Comparison of ENCODE assay signal across 9 cellular contexts in genomic region chr3:74883690-74884089, GRCh38.
DNase-seq lines count a peak whose midpoint lies in the region; ATAC-seq and TF ChIP-seq lines count a peak whose summit lies in the region.
"Had no signal": no experiment of that assay in that cellular context is flagged by ENCODE, and none has a peak within 500 bp of the region (broad histone marks: within the 10 kb centered on the region; RNA-seq: fewer than 3 reads in every experiment).

No MANE protein-coding gene starts in this region.

- H3K36me3 ChIP-seq in sigmoid colon (no peaks in the 10 kb centered on the region), osteoblast (ENCODE audit: insufficient read depth, low read length) (no peaks in the 10 kb centered on the region)

- H4K20me1 ChIP-seq in osteoblast (ENCODE audit: insufficient read depth, low read length): no peaks in the 10 kb centered on the region

- WGBS in sigmoid colon, 2 donors: 78 to 80% methylated on average over 2 of the region's 2 CpGs

- TF ChIP-seq CTCF in GM20000 (IDR thresholded peaks at IDR 0.05; ENCODE audit: extremely low read depth, missing control alignments): peak; percentile 2
- no peak for TF ChIP-seq CTCF in sigmoid colon (IDR thresholded peaks at IDR 0.05)
- no peak for TF ChIP-seq CTCF in osteoblast (IDR thresholded peaks at IDR 0.05; ENCODE audit: extremely low read depth, low read depth, low read length)

- no peak overlapping the region for H3K4me2 ChIP-seq in osteoblast (ENCODE audit: insufficient read depth, low read length)

- no peak overlapping the region for H3K4me3 ChIP-seq in sigmoid colon
- H3K4me3 ChIP-seq in osteoblast (ENCODE audit: insufficient read depth, low read length): no peak overlapping the region

- no peaks in the 10 kb centered on the region for H3K4me1 ChIP-seq in sigmoid colon
- no peaks in the 10 kb centered on the region for H3K4me1 ChIP-seq in osteoblast (ENCODE audit: insufficient read depth, low read length)

- no peaks in the 10 kb centered on the region for H3K79me2 ChIP-seq in osteoblast (ENCODE audit: insufficient read depth, low read length)

- H3K9me3 ChIP-seq in sigmoid colon (peaks cover 0 to 1% (median 0%) of the 10 kb centered on the region in 4 donors), osteoblast (ENCODE audit: low read depth, low read length) (no peaks in the 10 kb centered on the region)

- H3K27ac ChIP-seq in sigmoid colon (no peak overlapping the region), osteoblast (ENCODE audit: low read depth, low read length) (no peak overlapping the region)

- H2AFZ ChIP-seq in osteoblast (ENCODE audit: low read length): no peak overlapping the region

- no peak for TF ChIP-seq POLR2A in sigmoid colon (IDR thresholded peaks at IDR 0.05)

- H3K27me3 ChIP-seq in sigmoid colon (no peaks in the 10 kb centered on the region), osteoblast (ENCODE audit: insufficient read depth, low read length) (no peaks in the 10 kb centered on the region)

- in situ Hi-C loops in ACHN (cut with HindIII; ENCODE audit: low pct_ligation_motif_present, low pct_unique_long_range_greater_than_20kb, low sequenced_read_pairs): no loop called here

- intact Hi-C loops in sigmoid colon (cut with DNase I): no loop called here

- no peak for TF ChIP-seq EP300 in sigmoid colon (IDR thresholded peaks at IDR 0.05)

- ATAC-seq in HG02759 (IDR thresholded peaks at IDR 0.05; ENCODE audit: unreplicated experiment): no peak

- DNase-seq in ACHN (peak; percentile 8), GM20000 (ENCODE audit: low spot score) (no peak), SK-N-DZ (ENCODE audit: low spot score) (peak; percentile 7), hepatic stellate cell (ENCODE audit: low spot score) (peak; percentile 3), sigmoid colon (no peak), osteoblast (ENCODE audit: insufficient read length, low spot score, missing footprints) (no peak), GDM1 (lab: John Stamatoyannopoulos, UW) (no peak)
- DNase-seq: activated naive CD4-positive, alpha-beta T cell treated with anti-CD3 and anti-CD28 coated beads, Interleukin-2, amount 50 U/mL, for 16 hours had no signal

Comparison
In these comparisons a context has a peak if more than half of its experiments do, and no peak if none do; other contexts are left out.
1. DNase-seq: peak in ACHN (single experiment), SK-N-DZ (single experiment) and hepatic stellate cell (single experiment); none in GM20000 (single experiment), sigmoid colon (single experiment), osteoblast (single experiment) and GDM1 (single experiment).